In the genomic region with DNA sequence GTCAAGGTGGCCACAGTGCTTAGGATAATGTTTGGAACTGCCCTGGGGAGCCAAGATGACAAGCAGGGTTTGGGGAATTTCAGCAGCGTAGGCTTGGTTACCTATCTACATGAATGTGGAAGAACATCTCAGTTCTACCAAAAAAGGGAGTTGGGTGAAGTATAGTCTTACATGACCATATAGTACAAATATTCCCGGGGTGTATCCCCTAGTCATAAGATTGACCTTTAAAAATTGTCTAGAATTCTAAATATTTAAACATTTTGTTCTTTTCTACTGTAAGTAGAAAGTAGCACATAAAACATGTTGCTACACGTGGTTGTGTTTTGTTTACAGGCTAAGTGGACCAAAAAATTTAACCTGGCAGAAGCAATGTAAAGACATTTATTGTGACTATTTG, we compare ENCODE assay signal across 30 cellular contexts. TPM values are rescaled to one million over a fixed set of nuclear protein-coding genes. Genes with fewer than 3 reads are reported as not detected.
"Had no signal": no experiment of that assay in that cellular context is flagged by ENCODE, and none has a peak within 500 bp of the region (broad histone marks: within the 10 kb centered on the region; RNA-seq: fewer than 3 reads in every experiment).

No MANE protein-coding gene starts in this region.

- H3K4me3 Mint-ChIP-seq: activated CD8-positive, alpha-beta memory T cell treated with anti-CD3 and anti-CD28 coated beads, Interleukin-2, amount 10 ng/mL, durations not matched to agents 7 days and 5 days; activated naive CD8-positive, alpha-beta T cell treated with anti-CD3 and anti-CD28 coated beads, Interleukin-2, amount 10 ng/mL, durations not matched to agents 7 days and 5 days; activated T-cell treated with anti-CD3 and anti-CD28 coated beads, Interleukin-2, amount 50 U/mL, for 24 hours; T-helper 17 cell; WTC11 had no signal

- H3K27ac ChIP-seq: breast epithelium, SJSA1 had no signal

- DNase-seq: activated CD4-positive, alpha-beta T cell treated with anti-CD3 and anti-CD28 coated beads for 48 hours; activated CD4-positive, CD25-positive, alpha-beta regulatory T cell treated with anti-CD3 and anti-CD28 coated beads, Interleukin-2, amount 50 U/mL, for 72 hours; activated CD8-positive, alpha-beta memory T cell treated with anti-CD3 and anti-CD28 coated beads, Interleukin-2, amount 10 ng/mL, durations not matched to agents 7 days and 5 days; activated gamma-delta T cell; activated naive CD4-positive, alpha-beta T cell treated with anti-CD3 and anti-CD28 coated beads, Interleukin-2, amount 50 U/mL, for 16 hours; activated naive CD8-positive, alpha-beta T cell treated with anti-CD3 and anti-CD28 coated beads, Interleukin-2, amount 10 ng/mL, durations not matched to agents 7 days and 5 days; activated T-cell treated with anti-CD3 and anti-CD28 coated beads, Interleukin-2, amount 50 U/mL, for 24 hours; aorta; central memory CD4-positive, alpha-beta T cell; Karpas-422; MM.1S; NCI-H1105; NCI-H1436; NCI-H1694 treated with DMSO at 0.1 percent for 48 hours; NCI-H2029 treated with DMSO at 0.1 percent for 48 hours; NCI-H345; NCI-H510A treated with DMSO at 0.1 percent for 48 hours; NCI-H69; NK-92 treated with Interleukin-12 subunit alpha and Interleukin-12 subunit beta, amount 100 ng/mL, for 24 hours; OCI-M1; RPMI8226; SHP77; SW 1271; T-helper 17 cell; T-helper 9 cell had no signal

- H3K4me3 ChIP-seq: breast epithelium, K562, SJSA1 had no signal

- H3K36me3 ChIP-seq: breast epithelium, SJSA1 had no signal

- H3K27me3 Mint-ChIP-seq: activated CD8-positive, alpha-beta memory T cell treated with anti-CD3 and anti-CD28 coated beads, Interleukin-2, amount 10 ng/mL, durations not matched to agents 7 days and 5 days; activated naive CD8-positive, alpha-beta T cell treated with anti-CD3 and anti-CD28 coated beads, Interleukin-2, amount 10 ng/mL, durations not matched to agents 7 days and 5 days; activated T-cell treated with anti-CD3 and anti-CD28 coated beads, Interleukin-2, amount 50 U/mL, for 24 hours had no signal

- H3K9me3 ChIP-seq: breast epithelium, SJSA1 had no signal

- H3K27me3 ChIP-seq: breast epithelium, SJSA1 had no signal

- H3K36me3 Mint-ChIP-seq: WTC11 had no signal

- FAIRE-seq: K562 had no signal

- H3K27ac Mint-ChIP-seq: activated CD8-positive, alpha-beta memory T cell treated with anti-CD3 and anti-CD28 coated beads, Interleukin-2, amount 10 ng/mL, durations not matched to agents 7 days and 5 days; activated naive CD8-positive, alpha-beta T cell treated with anti-CD3 and anti-CD28 coated beads, Interleukin-2, amount 10 ng/mL, durations not matched to agents 7 days and 5 days; T-helper 17 cell; WTC11 had no signal

- H3K9me3 Mint-ChIP-seq: activated T-cell treated with anti-CD3 and anti-CD28 coated beads, Interleukin-2, amount 50 U/mL, for 24 hours; WTC11 had no signal

- H3K4me1 ChIP-seq: breast epithelium, SJSA1 had no signal

RNA-seq across cellular contexts. Expression of a gene that starts 20.2 kb away (rescaled TPM):
- total RNA-seq: chondrocyte, SJSA1 had no signal
